10 cellular contexts compared by ENCODE assay signal in genomic region chr16:60720060-60720459, GRCh38.
"Had no signal": no experiment of that assay in that cellular context is flagged by ENCODE, and none has a peak within 500 bp of the region (broad histone marks: within the 10 kb centered on the region; RNA-seq: fewer than 3 reads in every experiment).

No MANE protein-coding gene starts in this region.

- H3K9me3 ChIP-seq: HAP-1 had no signal

- H3K4me1 Mint-ChIP-seq: H9 had no signal

- H3K27ac Mint-ChIP-seq: H9, HFFc6 had no signal

- H3K4me1 ChIP-seq: HAP-1 had no signal

- ATAC-seq: HCT116 had no signal

- H3K36me3 ChIP-seq: HAP-1 had no signal

- FAIRE-seq: H1, H54 had no signal

- H3K4me3 ChIP-seq: GM23248, HAP-1 had no signal

- H3K4me3 Mint-ChIP-seq: H9, HFFc6 had no signal

- DNase-seq: GM23248, GOT3, H7, H9, HCEC 1CT, HFFc6 had no signal

- H2AFZ ChIP-seq: GM23248 had no signal

- H3K27ac ChIP-seq: GM23248 had no signal

- H3K9ac ChIP-seq: GM23248 had no signal
